Comparison of ENCODE assay signal across 23 cellular contexts in genomic region chr17:32361270-32361669, GRCh38.
"Had no signal": no experiment of that assay in that cellular context is flagged by ENCODE, and none has a peak within 500 bp of the region (broad histone marks: within the 10 kb centered on the region; RNA-seq: fewer than 3 reads in every experiment).

No MANE protein-coding gene starts in this region.

- H3K27ac Mint-ChIP-seq: activated B cell treated with CpG ODN at 0.5 μM for 24 hours; activated CD4-positive, alpha-beta memory T cell treated with anti-CD3 and anti-CD28 coated beads for 36 hours; activated naive CD8-positive, alpha-beta T cell; activated T-helper 2 cell treated with anti-CD3 and anti-CD28 coated beads, Interferon-gamma antibody, Interleukin-2, Interleukin-4, amounts not matched to agents 10 μg/mL and 5 μg/mL and 100 μg/mL, durations not matched to agents 14 hours and 24 hours and 36 hours; T-helper 1 cell treated with Interleukin-12 subunit alpha and Interleukin-12 subunit beta and Interleukin-4 antibody, amounts not matched to agents 30 μg/mL and 1 μg/mL, for 36 hours had no signal

- H3K9me3 ChIP-seq: breast epithelium, lower lobe of right lung, prostate gland, spleen, tibial artery had no signal

- H3K27me3 Mint-ChIP-seq: activated B cell treated with CpG ODN at 0.5 μM for 24 hours; activated CD4-positive, alpha-beta memory T cell treated with anti-CD3 and anti-CD28 coated beads for 36 hours; activated CD4-positive, alpha-beta T cell treated with anti-CD3 and anti-CD28 coated beads for 36 hours; activated CD8-positive, alpha-beta memory T cell treated with anti-CD3 and anti-CD28 coated beads, Interleukin-2, amount 10 ng/mL, durations not matched to agents 7 days and 5 days; activated naive CD8-positive, alpha-beta T cell; naive thymus-derived CD8-positive, alpha-beta T cell had no signal

- H3K4me1 ChIP-seq: breast epithelium, prostate gland had no signal

- DNase-seq: activated B cell treated with CpG ODN at 0.5 μM for 24 hours; activated CD4-positive, alpha-beta memory T cell treated with anti-CD3 and anti-CD28 coated beads for 36 hours; activated CD4-positive, alpha-beta T cell treated with anti-CD3 and anti-CD28 coated beads for 36 hours; activated CD8-positive, alpha-beta memory T cell treated with anti-CD3 and anti-CD28 coated beads, Interleukin-2, amount 10 ng/mL, durations not matched to agents 7 days and 5 days; activated naive CD4-positive, alpha-beta T cell; amniotic stem cell; endodermal cell; foreskin keratinocyte; kidney; lower lobe of right lung; naive thymus-derived CD8-positive, alpha-beta T cell; spleen; stimulated activated CD4-positive, alpha-beta T cell treated with anti-CD3 and anti-CD28 coated beads, Interleukin-4, amount 100 ng/mL, for 24 hours; stimulated activated naive CD4-positive, alpha-beta T cell treated with Interleukin-2 at 50 U/mL for 16 hours; substantia nigra; tibial artery had no signal

- H3K27ac ChIP-seq: breast epithelium, coronary artery, foreskin keratinocyte, lower lobe of right lung, prostate gland, spleen, tibial artery had no signal

- H3K27me3 ChIP-seq: breast epithelium, foreskin keratinocyte, spleen, tibial artery had no signal

- H3K4me1 Mint-ChIP-seq: endodermal cell had no signal

- H3K4me3 ChIP-seq: breast epithelium, coronary artery, lower lobe of right lung, prostate gland, spleen, tibial artery had no signal

- ATAC-seq: activated CD4-positive, alpha-beta T cell treated with anti-CD3 and anti-CD28 coated beads for 36 hours; activated CD8-positive, alpha-beta memory T cell treated with anti-CD3 and anti-CD28 coated beads, Interleukin-2, amount 10 ng/mL, durations not matched to agents 7 days and 5 days; foreskin keratinocyte; left lobe of liver; lower lobe of right lung; naive thymus-derived CD8-positive, alpha-beta T cell had no signal

- H3K4me3 Mint-ChIP-seq: activated B cell treated with CpG ODN at 0.5 μM for 24 hours; activated CD4-positive, alpha-beta memory T cell treated with anti-CD3 and anti-CD28 coated beads for 36 hours; activated CD4-positive, alpha-beta T cell treated with anti-CD3 and anti-CD28 coated beads for 36 hours; activated CD8-positive, alpha-beta memory T cell treated with anti-CD3 and anti-CD28 coated beads, Interleukin-2, amount 10 ng/mL, durations not matched to agents 7 days and 5 days; endodermal cell; naive thymus-derived CD8-positive, alpha-beta T cell; T-helper 1 cell treated with Interleukin-12 subunit alpha and Interleukin-12 subunit beta and Interleukin-4 antibody, amounts not matched to agents 30 μg/mL and 1 μg/mL, for 36 hours had no signal

- FAIRE-seq: kidney had no signal

- H3K9me3 Mint-ChIP-seq: activated B cell treated with CpG ODN at 0.5 μM for 24 hours; activated CD4-positive, alpha-beta memory T cell treated with anti-CD3 and anti-CD28 coated beads for 36 hours; activated T-helper 2 cell treated with anti-CD3 and anti-CD28 coated beads, Interferon-gamma antibody, Interleukin-2, Interleukin-4, amounts not matched to agents 10 μg/mL and 5 μg/mL and 100 μg/mL, durations not matched to agents 14 hours and 24 hours and 36 hours; endodermal cell; naive thymus-derived CD8-positive, alpha-beta T cell; T-helper 1 cell treated with Interleukin-12 subunit alpha and Interleukin-12 subunit beta and Interleukin-4 antibody, amounts not matched to agents 30 μg/mL and 1 μg/mL, for 36 hours had no signal
